25 cellular contexts compared by ENCODE assay signal in the genomic region with DNA sequence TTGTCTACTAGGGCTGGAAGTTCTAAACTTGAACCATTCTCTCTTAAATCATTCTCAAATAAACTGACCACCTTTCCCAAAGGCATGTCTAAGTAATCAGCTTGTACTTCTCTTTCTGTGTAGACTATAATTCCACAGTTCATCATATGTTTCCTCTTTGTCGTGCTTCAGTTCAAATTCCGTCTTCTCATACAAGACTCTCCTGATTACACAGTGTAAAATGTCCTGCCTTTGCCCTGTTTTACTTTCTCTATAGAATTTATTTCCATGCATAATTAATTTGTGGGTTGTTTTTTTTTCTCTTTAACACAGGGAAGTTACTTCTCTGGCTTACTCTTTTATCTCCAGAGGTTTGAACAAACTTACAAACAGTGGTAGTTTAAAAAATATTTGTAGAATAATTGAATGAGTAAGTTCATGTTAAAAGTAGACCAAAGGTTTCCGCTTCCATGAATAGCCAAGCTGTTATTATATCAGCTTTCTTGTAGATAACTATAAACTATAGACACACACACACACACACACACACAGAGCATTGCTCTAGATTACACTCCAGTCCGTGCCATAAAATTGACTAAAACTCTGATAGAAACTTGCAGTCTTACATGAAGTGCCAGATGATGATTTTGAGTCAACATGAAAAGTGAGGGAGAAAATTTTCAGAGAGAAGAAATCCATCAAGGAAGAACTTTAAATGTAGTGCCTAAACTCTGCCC.
"Had no signal": no experiment of that assay in that cellular context is flagged by ENCODE, and none has a peak within 500 bp of the region (broad histone marks: within the 10 kb centered on the region; RNA-seq: fewer than 3 reads in every experiment).

No MANE protein-coding gene starts in this region.

- DNase-seq: activated CD4-positive, alpha-beta T cell treated with anti-CD3 and anti-CD28 coated beads for 36 hours; activated CD8-positive, alpha-beta memory T cell treated with anti-CD3 and anti-CD28 coated beads, Interleukin-2, amount 10 ng/mL, durations not matched to agents 7 days and 5 days; activated CD8-positive, alpha-beta T cell treated with anti-CD3 and anti-CD28 coated beads, Interleukin-2, amount 10 ng/mL, durations not matched to agents 7 days and 5 days; activated effector memory CD4-positive, alpha-beta T cell treated with Interleukin-2 at 50 U/mL for 16 hours; activated naive CD4-positive, alpha-beta T cell treated with Interleukin-2 at 50 U/mL for 16 hours; activated naive CD8-positive, alpha-beta T cell treated with anti-CD3 and anti-CD28 coated beads for 36 hours; adrenal gland; aorta; brain microvascular endothelial cell; cortex of kidney; effector memory CD8-positive, alpha-beta T cell; erythroblast; islet precursor cell; naive thymus-derived CD4-positive, alpha-beta T cell; occipital lobe; stimulated activated CD4-positive, alpha-beta T cell treated with anti-CD3 and anti-CD28 coated beads, Interleukin-15, amount 100 ng/mL, for 24 hours; stimulated activated CD4-positive, alpha-beta T cell treated with anti-CD3 and anti-CD28 coated beads, Interleukin-2, amount 100 ng/mL, for 24 hours; stimulated activated naive B cell treated with anti-CD40 and anti-IgM and Interleukin-4, amounts not matched to agents 10 μg/mL and 1 μg/mL and 100 μg/mL, for 72 hours; stomach; T-helper 2 cell; thyroid gland; upper lobe of right lung had no signal

- H3K9me3 ChIP-seq: adrenal gland, gastroesophageal sphincter, right atrium auricular region, stomach, thyroid gland, upper lobe of right lung had no signal

- H3K36me3 ChIP-seq: adrenal gland, brain microvascular endothelial cell, gastroesophageal sphincter, right atrium auricular region, stomach, thyroid gland, upper lobe of right lung had no signal

- H3K4me1 ChIP-seq: adrenal gland, gastroesophageal sphincter, right atrium auricular region, stomach, thyroid gland, upper lobe of right lung had no signal

- H3K4me3 ChIP-seq: adrenal gland, gastroesophageal sphincter, hepatocyte, right atrium auricular region, stomach, thyroid gland, upper lobe of right lung had no signal

- ATAC-seq: activated CD4-positive, alpha-beta T cell treated with anti-CD3 and anti-CD28 coated beads for 36 hours; activated CD8-positive, alpha-beta memory T cell treated with anti-CD3 and anti-CD28 coated beads, Interleukin-2, amount 10 ng/mL, durations not matched to agents 7 days and 5 days; activated CD8-positive, alpha-beta T cell treated with anti-CD3 and anti-CD28 coated beads, Interleukin-2, amount 10 ng/mL, durations not matched to agents 7 days and 5 days; effector memory CD8-positive, alpha-beta T cell; gastroesophageal sphincter; naive thymus-derived CD4-positive, alpha-beta T cell; stimulated activated naive B cell treated with anti-CD40 and anti-IgM and Interleukin-4, amounts not matched to agents 10 μg/mL and 1 μg/mL and 100 μg/mL, for 72 hours; upper lobe of right lung had no signal
